In the genomic region with DNA sequence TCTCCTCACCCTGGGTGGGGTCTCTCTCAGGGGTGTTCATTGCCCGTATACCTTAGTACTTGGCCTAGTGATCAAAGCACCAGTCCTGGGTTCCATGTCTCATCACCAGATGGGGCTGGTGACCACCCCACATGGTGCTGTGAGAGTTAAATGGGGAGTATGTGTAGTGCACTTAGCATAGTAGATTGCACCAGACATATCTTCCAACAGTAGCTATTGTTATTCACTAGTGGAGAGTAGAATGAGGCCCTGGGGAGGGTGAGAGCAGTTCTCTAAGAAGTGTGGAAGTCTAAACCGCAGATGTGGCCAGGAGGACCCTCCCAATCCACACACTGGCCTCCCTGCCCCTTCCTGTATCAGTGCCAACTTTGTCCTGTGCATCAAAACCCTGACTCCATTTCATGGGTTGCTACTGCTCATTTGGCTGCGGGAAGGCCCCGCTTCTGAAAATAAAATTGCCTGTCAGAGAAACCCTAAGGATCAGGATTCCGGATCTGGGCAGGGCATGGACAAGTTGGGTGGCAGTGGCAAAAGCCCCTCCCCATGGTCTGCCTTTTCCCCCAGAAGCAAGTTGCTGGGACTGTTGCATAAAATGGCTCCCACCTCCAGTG, we compare ENCODE assay signal across 8 cellular contexts. TPM values are rescaled to one million over a fixed set of nuclear protein-coding genes. Genes with fewer than 3 reads are reported as not detected.
DNase-seq lines count a peak whose midpoint lies in the region; ATAC-seq, FAIRE-seq and TF ChIP-seq lines count a peak whose summit lies in the region.

No MANE protein-coding gene starts in this region.

- H2BK12ac ChIP-seq in mesenchymal stem cell (ENCODE audit: low read length in 2 of 2), result peak overlapping the region in 1 of 2 experiments; percentile 68

- peak overlapping the region in 1 of 2 experiments; percentile 88 for H3K18ac ChIP-seq in mesenchymal stem cell (ENCODE audit: low read depth in 1 of 2, low read length in 2 of 2)

- H2AFZ ChIP-seq in mesenchymal stem cell (ENCODE audit: low read depth, low read length), result no peak overlapping the region

- H3K9me3 ChIP-seq in heart left ventricle, result no peaks in the 10 kb centered on the region
- no peaks in the 10 kb centered on the region for H3K9me3 ChIP-seq in mesenchymal stem cell (ENCODE audit: control insufficient read depth, low read length)

- no peak overlapping the region for H2BK15ac ChIP-seq in mesenchymal stem cell (ENCODE audit: low read depth, poor library complexity, severe bottlenecking)

- H3K36me3 ChIP-seq in heart left ventricle (peaks cover 0 to 30% (median 7%) of the 10 kb centered on the region in 9 donors), bronchial epithelial cell (ENCODE audit: control insufficient read depth, insufficient read depth, low read length) (peaks cover 15% of the 10 kb centered on the region), mesenchymal stem cell (ENCODE audit: control insufficient read depth in 1 of 2, insufficient read depth in 2 of 2, low read depth in 1 of 2, low read length in 2 of 2) (peaks cover 0 to 3% of the 10 kb centered on the region in 2 experiments), urinary bladder (ENCODE audit: insufficient read depth) (no peaks in the 10 kb centered on the region)

- peaks cover 18% of the 10 kb centered on the region for H3K79me1 ChIP-seq in mesenchymal stem cell (replicated peaks; ENCODE audit: low read length, poor library complexity, severe bottlenecking)

- peak overlapping the region in 1 of 2 experiments; percentile 57 for H3K4ac ChIP-seq in mesenchymal stem cell (ENCODE audit: low read depth in 1 of 2, low read length in 2 of 2)

- H3K4me1 ChIP-seq in heart left ventricle (peaks cover 7 to 86% (median 69%) of the 10 kb centered on the region in 12 donors), mesenchymal stem cell (ENCODE audit: control insufficient read depth, insufficient read depth, low read depth, low read length) (peaks cover 30% of the 10 kb centered on the region), urinary bladder (ENCODE audit: insufficient read depth) (no peaks in the 10 kb centered on the region)

- H2BK5ac ChIP-seq in mesenchymal stem cell (ENCODE audit: low read depth, low read length, poor library complexity, severe bottlenecking), result no peak overlapping the region

- DNase-seq in heart left ventricle (no peak), Right ventricle myocardium superior (no peak), bronchial epithelial cell (ENCODE audit: low read depth) (no peak), mesenchymal stem cell (no peak), NCI-H1417 treated with DMSO at 0.1 percent for 48 hours (lab: John Stamatoyannopoulos, UW) (no peak), epidermal melanocyte (ENCODE audit: insufficient read length, low spot score) (no peak), globus pallidus (ENCODE audit: low spot score) (no peak)

- H2AK5ac ChIP-seq in mesenchymal stem cell (ENCODE audit: low read length, severe bottlenecking), result no peak overlapping the region

- H3K4me2 ChIP-seq in mesenchymal stem cell (ENCODE audit: low read length, poor library complexity, severe bottlenecking), result no peak overlapping the region

- H2BK120ac ChIP-seq in mesenchymal stem cell (ENCODE audit: low read depth, low read length), result no peak overlapping the region

- no peak for ATAC-seq in heart left ventricle
- ATAC-seq in Right ventricle myocardium superior (ENCODE audit: poor library complexity), result no peak

- H3K27me3 ChIP-seq in heart left ventricle (peaks cover 0 to 20% (median 0%) of the 10 kb centered on the region in 9 donors), bronchial epithelial cell (ENCODE audit: control insufficient read depth, insufficient read depth, low read length) (no peaks in the 10 kb centered on the region), mesenchymal stem cell (ENCODE audit: control insufficient read depth in 1 of 2, insufficient read depth in 1 of 2, low read length in 2 of 2) (no peaks in the 10 kb centered on the region)

- FAIRE-seq in bronchial epithelial cell (lab: Jason Lieb, UNC), result no peak

- peak overlapping the region; percentile 31 for H4K91ac ChIP-seq in mesenchymal stem cell (ENCODE audit: low read length)

- peak overlapping the region; percentile 79 for H4K8ac ChIP-seq in mesenchymal stem cell (ENCODE audit: low read length)

- H3K9ac ChIP-seq in mesenchymal stem cell (ENCODE audit: low read length), result no peak overlapping the region

- peak overlapping the region in 1 of 2 experiments; percentile 83 for H3K14ac ChIP-seq in mesenchymal stem cell (ENCODE audit: low read length in 2 of 2)

- H3K23ac ChIP-seq in mesenchymal stem cell (ENCODE audit: low read length in 2 of 2), result no peak overlapping the region

- no peak for TF ChIP-seq POLR2A in heart left ventricle (IDR thresholded peaks at IDR 0.05)

- peak overlapping the region; percentile 54 to 99 (median 94) for H3K27ac ChIP-seq in heart left ventricle
- H3K27ac ChIP-seq in mesenchymal stem cell (ENCODE audit: low read length, poor library complexity, severe bottlenecking), result no peak overlapping the region
- peak overlapping the region; percentile 61 for H3K27ac ChIP-seq in urinary bladder (ENCODE audit: low read depth)

- no peak for TF ChIP-seq CTCF in heart left ventricle (IDR thresholded peaks at IDR 0.05)
- TF ChIP-seq CTCF in bronchial epithelial cell (IDR thresholded peaks at IDR 0.05; ENCODE audit: insufficient read depth, low read length, severe bottlenecking), result peak; percentile 3

- H3K4me3 ChIP-seq in heart left ventricle (peak overlapping the region in 8 of 12 donors; percentile 5 to 98 (median 86)), bronchial epithelial cell (ENCODE audit: low read depth, low read length) (no peak overlapping the region), mesenchymal stem cell (ENCODE audit: insufficient read depth in 1 of 2, low read depth in 1 of 2, low read length in 2 of 2) (peak overlapping the region in 1 of 2 experiments; percentile 38), urinary bladder (ENCODE audit: low read depth, low read length) (no peak overlapping the region)

- intact Hi-C loops in heart left ventricle (cut with DNase I), result loop anchor here in 3 of 10 donors (2.0 kb wide), 2 partner anchors 16 to 20 kb away; no protein-coding TSS in a partner anchor
- intact Hi-C loops in Right ventricle myocardium superior (cut with DNase I), result no loop called here

- WGBS in heart left ventricle, 4 donors, result 46 to 64% (median 56%) methylated on average over 2 to 5 of the region's 5 CpGs
- WGBS in mesenchymal stem cell, result 86% methylated on average over 5 of the region's 5 CpGs
- 39% methylated on average over 5 of the region's 5 CpGs for WGBS in urinary bladder

RNA-seq across cellular contexts. Expression of a gene that starts 4.4 kb away (rescaled TPM):
- total RNA-seq in heart left ventricle (10 to 100 TPM; 29.9 to 96.1 (median 54.7) TPM), Right ventricle myocardium superior (51.9 TPM), bronchial epithelial cell (492 and 634 TPM in 2 replicates), urinary bladder (215 TPM)
- polyA plus RNA-seq in heart left ventricle (10 to 100 TPM; 63.2 to 87.4 TPM), urinary bladder (554 TPM)
- 253 TPM for polyA plus RNA-seq in mesenchymal stem cell (2013, experiment 1 of 2)
- polyA plus RNA-seq in mesenchymal stem cell (2013, experiment 2 of 2), result 270 TPM

Comparison
In these comparisons a context has a peak if more than half of its experiments do, and no peak if none do; other contexts are left out.
1. H3K4me3 ChIP-seq: peak in heart left ventricle (8 of 12); none in bronchial epithelial cell (single experiment) and urinary bladder (single experiment).